In the genomic region with DNA sequence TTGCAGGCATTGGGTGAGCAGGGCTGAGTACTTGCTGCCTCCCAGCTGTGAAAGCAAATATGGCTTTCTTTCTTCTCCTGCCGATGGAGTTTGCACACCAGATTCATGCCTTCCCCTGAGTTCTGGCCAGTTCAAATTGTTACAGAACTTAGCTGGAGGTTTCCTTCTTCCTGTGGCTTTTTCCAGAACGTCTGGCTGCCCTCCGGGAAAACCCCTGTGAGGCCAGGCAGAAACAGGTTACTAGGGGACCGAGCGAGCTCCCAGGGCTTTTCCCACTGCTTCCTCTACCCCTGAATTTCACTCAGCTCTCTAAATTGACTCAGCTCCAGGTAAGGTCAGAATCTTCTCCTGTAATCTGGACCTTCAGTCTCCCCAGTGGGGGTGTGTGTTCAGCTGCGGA, we compare ENCODE assay signal across 15 cellular contexts.
DNase-seq lines count a peak whose midpoint lies in the region; ATAC-seq and TF ChIP-seq lines count a peak whose summit lies in the region.
"Had no signal": no experiment of that assay in that cellular context is flagged by ENCODE, and none has a peak within 500 bp of the region (broad histone marks: within the 10 kb centered on the region; RNA-seq: fewer than 3 reads in every experiment).

No MANE protein-coding gene starts in this region.

- CTCF ChIA-PET in Calu3 (lab: Charles Lee): no interaction called here

- TF ChIP-seq CTCF in DND-41 (IDR thresholded peaks at IDR 0.05; ENCODE audit: borderline replicate concordance, extremely low read depth, low read length, poor library complexity, severe bottlenecking) (no peak), endodermal cell (conservative IDR thresholded peaks at IDR 0.05) (no peak), neural progenitor cell (IDR thresholded peaks at IDR 0.05) (no peak), Calu3 (IDR thresholded peaks at IDR 0.05; ENCODE audit: unreplicated experiment) (no peak)

- H3K4me1 ChIP-seq in DND-41 (ENCODE audit: insufficient read depth, low read length): peaks cover 17% of the 10 kb centered on the region
- no peaks in the 10 kb centered on the region for H3K4me1 ChIP-seq in endodermal cell (ENCODE audit: control insufficient read depth, insufficient read depth, low read length)
- H3K4me1 ChIP-seq in neural progenitor cell: no peaks in the 10 kb centered on the region

- H3K27me3 Mint-ChIP-seq in endodermal cell (ENCODE audit: insufficient read depth): no peaks in the 10 kb centered on the region
- H3K27me3 Mint-ChIP-seq in neural progenitor cell (ENCODE audit: insufficient read depth, low read depth): no peaks in the 10 kb centered on the region
- no peaks in the 10 kb centered on the region for H3K27me3 Mint-ChIP-seq in Calu3 (ENCODE audit: unreplicated experiment)
- H3K27me3 Mint-ChIP-seq: B cell; CD4-positive, alpha-beta T cell had no signal

- no peak overlapping the region for H3K4me2 ChIP-seq in DND-41 (ENCODE audit: insufficient read depth, low read length)
- H3K4me2 ChIP-seq in neural progenitor cell: no peak overlapping the region
- H3K4me2 ChIP-seq: KMS-11 had no signal

- H2AFZ ChIP-seq in DND-41 (ENCODE audit: low read depth, low read length) (peak overlapping the region; percentile 53), neural progenitor cell (replicated peaks) (peak overlapping the region; percentile 65)

- intact Hi-C loops in Calu3 (cut with micrococcal nuclease; ENCODE audit: unreplicated experiment): no loop called here

- no TSS peak for BruUV-seq in Calu3 (replicated peaks; lab: Mats Ljungman, UMichigan)

- H3K27ac Mint-ChIP-seq in endodermal cell (peak overlapping the region; percentile 36), neural progenitor cell (no peak overlapping the region), Calu3 (ENCODE audit: unreplicated experiment) (no peak overlapping the region)
- H3K27ac Mint-ChIP-seq: B cell; CD4-positive, alpha-beta T cell had no signal

- no peaks in the 10 kb centered on the region for H3K36me3 Mint-ChIP-seq in endodermal cell (ENCODE audit: low read depth)
- H3K36me3 Mint-ChIP-seq in neural progenitor cell: no peaks in the 10 kb centered on the region
- no peaks in the 10 kb centered on the region for H3K36me3 Mint-ChIP-seq in Calu3 (ENCODE audit: insufficient read depth, unreplicated experiment)

- H3K4me3 Mint-ChIP-seq in endodermal cell (no peak overlapping the region), neural progenitor cell (no peak overlapping the region), Calu3 (ENCODE audit: low read depth, unreplicated experiment) (no peak overlapping the region)
- H3K4me3 Mint-ChIP-seq: B cell; CD4-positive, alpha-beta T cell; H9 had no signal

- H3K4me1 Mint-ChIP-seq in endodermal cell (peaks cover 6% of the 10 kb centered on the region), neural progenitor cell (no peaks in the 10 kb centered on the region), Calu3 (ENCODE audit: low read depth, unreplicated experiment) (no peaks in the 10 kb centered on the region)
- H3K4me1 Mint-ChIP-seq: B cell had no signal

- H4K20me1 ChIP-seq in DND-41 (ENCODE audit: insufficient read depth, low read length) (no peaks in the 10 kb centered on the region), neural progenitor cell (ENCODE audit: low read depth) (no peaks in the 10 kb centered on the region)

- 83 to 87% methylated on average over 4 to 6 of the region's 6 CpGs for WGBS in endodermal cell (ENCODE audit: insufficient coverage in 1 of 2, insufficient read length in 1 of 2), 2 experiments

- H3K9me3 Mint-ChIP-seq in endodermal cell (no peaks in the 10 kb centered on the region), neural progenitor cell (no peaks in the 10 kb centered on the region), Calu3 (ENCODE audit: low read depth, unreplicated experiment) (no peaks in the 10 kb centered on the region)

- no peak overlapping the region for H3K9ac ChIP-seq in DND-41 (ENCODE audit: low read depth, low read length)
- H3K9ac ChIP-seq in endodermal cell (ENCODE audit: extremely low read depth, low read length, poor library complexity, severe bottlenecking): no peak overlapping the region
- H3K9ac ChIP-seq in neural progenitor cell: no peak overlapping the region
- H3K9ac ChIP-seq: KMS-11 had no signal

- H3K27me3 ChIP-seq in DND-41 (ENCODE audit: insufficient read depth, low read length, poor library complexity): no peaks in the 10 kb centered on the region
- H3K27me3 ChIP-seq in endodermal cell (ENCODE audit: control insufficient read depth, insufficient read depth, low read length, poor library complexity, severe bottlenecking): no peaks in the 10 kb centered on the region
- no peaks in the 10 kb centered on the region for H3K27me3 ChIP-seq in neural progenitor cell

- no peak for ATAC-seq in DND-41 (ENCODE audit: insufficient read depth, low read depth)
- ATAC-seq in GM18868 (IDR thresholded peaks at IDR 0.05; ENCODE audit: unreplicated experiment): no peak
- ATAC-seq: HepG2 had no signal

- H3F3A ChIP-seq in neural progenitor cell (ENCODE audit: low read depth): no peaks in the 10 kb centered on the region

- H3K9me3 ChIP-seq in DND-41 (ENCODE audit: insufficient read depth, low read length, severe bottlenecking) (no peaks in the 10 kb centered on the region), endodermal cell (ENCODE audit: control insufficient read depth, low read length) (no peaks in the 10 kb centered on the region), neural progenitor cell (ENCODE audit: low read depth) (no peaks in the 10 kb centered on the region)

- H3K4me3 ChIP-seq in DND-41 (ENCODE audit: low read depth in 1 of 2, low read length in 2 of 2) (no peak overlapping the region), endodermal cell (ENCODE audit: low read length) (no peak overlapping the region), neural progenitor cell (no peak overlapping the region)

- H3K36me3 ChIP-seq in DND-41 (ENCODE audit: insufficient read depth, low read length) (no peaks in the 10 kb centered on the region), endodermal cell (ENCODE audit: control insufficient read depth, insufficient read depth, low read length) (no peaks in the 10 kb centered on the region), neural progenitor cell (no peaks in the 10 kb centered on the region)

- peak overlapping the region; percentile 30; the same call in 1 of the 2 replicates for H3K27ac ChIP-seq in DND-41 (ENCODE audit: low read length)
- H3K27ac ChIP-seq in endodermal cell (ENCODE audit: low read depth, low read length): no peak overlapping the region
- no peak overlapping the region for H3K27ac ChIP-seq in neural progenitor cell
- H3K27ac ChIP-seq: KMS-11 had no signal

- DNase-seq in DND-41 (no peak), NCI-H69 (lab: John Stamatoyannopoulos, UW) (peak; percentile 81), endodermal cell (peak; percentile 49), neural progenitor cell (ENCODE audit: low spot score) (no peak), HT-29 (ENCODE audit: low spot score) (no peak), Calu3 (no peak)
- DNase-seq: C1 segment of cervical spinal cord; CD4-positive, alpha-beta T cell; DMS153; GOT3; H9 had no signal

- H3K79me2 ChIP-seq in DND-41 (ENCODE audit: insufficient read depth, low read length) (no peaks in the 10 kb centered on the region), neural progenitor cell (ENCODE audit: low read depth) (no peaks in the 10 kb centered on the region)

Comparison
In these comparisons a context has a peak if more than half of its experiments do, and no peak if none do; other contexts are left out.
1. DNase-seq: peak in NCI-H69 (single experiment) and endodermal cell (single experiment); none in DND-41 (single experiment), neural progenitor cell (single experiment), HT-29 (single experiment) and Calu3 (single experiment).